In the genomic region with DNA sequence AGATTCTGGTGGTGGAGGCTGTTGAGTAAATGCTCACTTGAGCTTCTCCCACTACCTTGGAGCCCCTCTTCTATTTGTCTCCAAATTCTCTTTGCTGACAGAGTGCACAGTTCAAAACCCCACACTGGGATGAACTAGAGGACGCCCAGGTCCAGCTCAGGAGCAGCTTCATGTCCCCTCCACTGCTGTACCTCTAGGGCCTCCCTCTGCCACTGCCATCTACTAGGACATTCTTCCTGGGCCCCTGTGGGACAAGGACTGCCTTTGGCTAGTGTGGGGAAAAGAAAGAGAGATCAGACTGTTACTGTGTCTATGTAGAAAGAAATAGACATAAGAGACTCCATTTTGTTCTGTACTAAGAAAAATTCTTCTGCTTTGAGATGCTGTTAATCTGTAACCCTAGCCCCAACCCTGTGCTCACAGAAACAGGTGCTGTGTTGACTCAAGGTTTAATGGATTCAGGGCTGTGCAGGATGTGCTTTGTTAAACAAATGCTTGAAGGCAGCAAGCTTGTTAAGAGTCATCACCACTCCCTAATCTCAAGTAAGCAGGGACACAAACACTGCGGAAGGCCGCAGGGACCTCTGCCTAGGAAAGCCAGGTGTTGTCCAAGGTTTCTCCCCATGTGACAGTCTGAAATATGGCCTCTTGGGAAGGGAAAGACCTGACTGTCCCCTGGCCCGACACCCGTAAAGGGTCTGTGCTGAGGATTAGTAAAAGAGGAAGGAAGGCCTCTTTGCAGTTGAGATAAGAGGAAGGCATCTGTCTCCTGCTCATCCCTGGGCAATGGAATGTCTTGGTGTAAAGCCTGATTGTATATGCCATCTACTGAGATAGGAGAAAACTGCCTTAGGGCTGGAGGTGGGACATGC, we compare ENCODE assay signal across 15 cellular contexts. TPM values are rescaled to one million over a fixed set of nuclear protein-coding genes. Genes with fewer than 3 reads are reported as not detected.
DNase-seq lines count a peak whose midpoint lies in the region; ATAC-seq and TF ChIP-seq lines count a peak whose summit lies in the region.
"Not testable (repeated sequence)": the region's sequence is repeated elsewhere in the genome, so short reads cannot be mapped to it uniquely, and the experiment has no call there.
"Had no signal": no experiment of that assay in that cellular context is flagged by ENCODE, and none has a peak within 500 bp of the region (broad histone marks: within the 10 kb centered on the region; RNA-seq: fewer than 3 reads in every experiment).

No MANE protein-coding gene starts in this region.

- POLR2A ChIA-PET in HEK293 (lab: Yijun Ruan, JAX): not testable (repeated sequence)
- POLR2A ChIA-PET in OCI-LY7 (lab: Charles Lee): interaction anchor here (0.6 kb wide), 1 partner anchor 52 kb away, joined by 3 read pairs; no protein-coding TSS in a partner anchor

- DNase-seq in NCI-H2029 treated with DMSO at 0.1 percent for 48 hours (lab: John Stamatoyannopoulos, UW) (peak; percentile 14), OCI-LY7 (ENCODE audit: low spot score) (peak; percentile 60), mucosa of gallbladder (ENCODE audit: low spot score) (peak; percentile 66)
- DNase-seq in activated CD8-positive, alpha-beta memory T cell treated with anti-CD3 and anti-CD28 coated beads, Interleukin-2, amount 50 U/mL, for 48 hours: peak; percentile 28
- DNase-seq in stimulated activated effector memory CD8-positive, alpha-beta T cell treated with anti-CD3 and anti-CD28 coated beads, Interleukin-12 subunit alpha, Interleukin-12 subunit beta, amount 100 ng/mL, for 72 hours (ENCODE audit: low spot score in 2 of 2): not testable (repeated sequence)

- peaks cover 20% of the 10 kb centered on the region for H3K4me1 Mint-ChIP-seq in stimulated activated effector memory CD8-positive, alpha-beta T cell treated with anti-CD3 and anti-CD28 coated beads, Interleukin-12 subunit alpha, Interleukin-12 subunit beta, amount 100 ng/mL, for 72 hours

- H3K36me3 Mint-ChIP-seq in stimulated activated effector memory CD8-positive, alpha-beta T cell treated with anti-CD3 and anti-CD28 coated beads, Interleukin-12 subunit alpha, Interleukin-12 subunit beta, amount 100 ng/mL, for 72 hours: not testable (repeated sequence)

- H3K79me2 ChIP-seq in OCI-LY7 (ENCODE audit: insufficient read depth, low read depth, low read length): not testable (repeated sequence)

- not testable (repeated sequence) for H3K4me3 ChIP-seq in BLaER1 treated with 17β-estradiol and CSF1 and Interleukin-3, amounts not matched to agents 10 nM and 100 nM; HEK293 (ENCODE audit: low read depth, low read length)
- H3K4me3 ChIP-seq in OCI-LY7 (ENCODE audit: low read depth, low read length, poor library complexity, severe bottlenecking) (peak overlapping the region; percentile 41), iPS-18c (ENCODE audit: insufficient read depth, low read depth, low read length) (0 out of 2 replicates have a peak overlapping the region, but pooled peaks have one; percentile 9)

- intact Hi-C loops in OCI-LY7 (cut with micrococcal nuclease; ENCODE audit: unreplicated experiment): loop anchor here (5.0 kb wide), 1 partner anchor 214 kb away; no protein-coding TSS in a partner anchor

- ATAC-seq in stimulated activated effector memory CD8-positive, alpha-beta T cell treated with anti-CD3 and anti-CD28 coated beads, Interleukin-12 subunit alpha, Interleukin-12 subunit beta, amount 100 ng/mL, for 72 hours: not testable (repeated sequence)

- H3K9ac ChIP-seq in BLaER1 treated with 17β-estradiol and CSF1 and Interleukin-3, amounts not matched to agents 10 nM and 100 nM: peak overlapping the region in 4 of 11 experiments; percentile 18 to 47 (median 36); a peak in 4 of 22 replicates

- not testable (repeated sequence) for TF ChIP-seq CTCF in HEK293 (tag by site-specific recombination; IDR thresholded peaks at IDR 0.05); OCI-LY7 (conservative IDR thresholded peaks at IDR 0.05; ENCODE audit: low read length)

- H3K4me3 Mint-ChIP-seq in stimulated activated effector memory CD8-positive, alpha-beta T cell treated with anti-CD3 and anti-CD28 coated beads, Interleukin-12 subunit alpha, Interleukin-12 subunit beta, amount 100 ng/mL, for 72 hours: not testable (repeated sequence)

- peak overlapping the region; percentile 57 for H3K27ac Mint-ChIP-seq in stimulated activated effector memory CD8-positive, alpha-beta T cell treated with anti-CD3 and anti-CD28 coated beads, Interleukin-12 subunit alpha, Interleukin-12 subunit beta, amount 100 ng/mL, for 72 hours

- not testable (repeated sequence) for H3K9me3 Mint-ChIP-seq in stimulated activated effector memory CD8-positive, alpha-beta T cell treated with anti-CD3 and anti-CD28 coated beads, Interleukin-12 subunit alpha, Interleukin-12 subunit beta, amount 100 ng/mL, for 72 hours

- CTCF ChIA-PET in HEK293 (lab: Yijun Ruan, JAX): interaction anchor here (0.6 to 1.2 kb wide), 4 partner anchors 55 to 817 kb away, joined by 3 read pairs; no protein-coding TSS in a partner anchor
- CTCF ChIA-PET in OCI-LY7 (lab: Charles Lee; ENCODE audit: unreplicated experiment): interaction anchor here (0.6 kb wide), 1 partner anchor 31 kb away, joined by 3 read pairs; no protein-coding TSS in a partner anchor

- H3K36me3 ChIP-seq in BLaER1 treated with 17β-estradiol and CSF1 and Interleukin-3, amounts not matched to agents 10 nM and 100 nM; HEK293 (ENCODE audit: control insufficient read depth in 2 of 2, insufficient read depth in 1 of 2, low read length in 2 of 2); OCI-LY7 (ENCODE audit: insufficient read depth, low read length): not testable (repeated sequence)

- peaks cover 34 to 75% (median 72%) of the 10 kb centered on the region in 10 experiments for H3K4me1 ChIP-seq in BLaER1 treated with 17β-estradiol and CSF1 and Interleukin-3, amounts not matched to agents 10 nM and 100 nM
- H3K4me1 ChIP-seq in HEK293 (ENCODE audit: control insufficient read depth, insufficient read depth, low read length): not testable (repeated sequence)
- peaks cover 41% of the 10 kb centered on the region for H3K4me1 ChIP-seq in OCI-LY7 (ENCODE audit: insufficient read depth, low read length, poor library complexity, severe bottlenecking)

- peak overlapping the region; percentile 77; the same call in 1 of the 2 replicates for H2AFZ ChIP-seq in OCI-LY7 (ENCODE audit: low read length)

- H3K4me2 ChIP-seq in BLaER1 treated with 17β-estradiol and CSF1 and Interleukin-3, amounts not matched to agents 10 nM and 100 nM: peak overlapping the region; percentile 24 to 93 (median 88); a peak in 18 of 22 replicates
- H3K4me2 ChIP-seq in OCI-LY7 (ENCODE audit: low read length): peak overlapping the region; percentile 76

- H3K9me2 ChIP-seq in OCI-LY7 (ENCODE audit: insufficient read depth, low read length): not testable (repeated sequence)

- BruUV-seq in OCI-LY7 (replicated peaks; lab: Mats Ljungman, UMichigan): not testable (repeated sequence)

- H3K9me3 ChIP-seq in BLaER1 treated with 17β-estradiol and CSF1 and Interleukin-3, amounts not matched to agents 10 nM and 100 nM (replicated peaks in 1 of 11); HEK293 (ENCODE audit: control insufficient read depth, insufficient read depth, low read depth, low read length); OCI-LY7 (ENCODE audit: low read length); iPS-18c (ENCODE audit: control insufficient read depth, insufficient read depth, low read length): not testable (repeated sequence)

- peak overlapping the region in 6 of 11 experiments; percentile 9 to 47 (median 38); a peak in 8 of 22 replicates for H3K27ac ChIP-seq in BLaER1 treated with 17β-estradiol and CSF1 and Interleukin-3, amounts not matched to agents 10 nM and 100 nM
- H3K27ac ChIP-seq in HEK293 (ENCODE audit: extremely low read depth, low read depth, low read length): not testable (repeated sequence)
- H3K27ac ChIP-seq in OCI-LY7 (ENCODE audit: low read depth, low read length, poor library complexity, severe bottlenecking): peak overlapping the region; percentile 80

- not testable (repeated sequence) for H4K20me1 ChIP-seq in BLaER1 treated with 17β-estradiol and CSF1 and Interleukin-3, amounts not matched to agents 10 nM and 100 nM; OCI-LY7 (ENCODE audit: insufficient read depth, low read length)

- H3K27me3 ChIP-seq in BLaER1 treated with 17β-estradiol and CSF1 and Interleukin-3, amounts not matched to agents 10 nM and 100 nM: peaks cover 0 to 20% (median 0%) of the 10 kb centered on the region in 11 experiments; a peak in 4 of 22 replicates

TF ChIP-seq in HEK293, 187 proteins besides CTCF, POLR2A, EP300 and RAD21:
- peak; percentile 43; the same call in 1 of the 2 replicates for TF ChIP-seq WT1 (tag by site-specific recombination; IDR thresholded peaks at IDR 0.05)

RNA-seq across cellular contexts. Expression of a gene that starts 44.1 kb away (rescaled TPM):
- total RNA-seq in OCI-LY7 (2014; rRNA removed; shearing (Covaris generic)): not detected in 2 replicates
- total RNA-seq in OCI-LY7 (2022) (not detected in 2 replicates), mucosa of gallbladder (not detected)
- total RNA-seq: activated CD4-positive, alpha-beta T cell treated with anti-CD3 and anti-CD28 coated beads, Interleukin-2, amount 10 ng/mL, durations not matched to agents 24 days and 14 days; ascending aorta; CD4-positive, alpha-beta T cell; G401; left cardiac atrium; pulmonary artery endothelial cell; tibial nerve had no signal
